Comparison of ENCODE assay signal across 11 cellular contexts in the genomic region with DNA sequence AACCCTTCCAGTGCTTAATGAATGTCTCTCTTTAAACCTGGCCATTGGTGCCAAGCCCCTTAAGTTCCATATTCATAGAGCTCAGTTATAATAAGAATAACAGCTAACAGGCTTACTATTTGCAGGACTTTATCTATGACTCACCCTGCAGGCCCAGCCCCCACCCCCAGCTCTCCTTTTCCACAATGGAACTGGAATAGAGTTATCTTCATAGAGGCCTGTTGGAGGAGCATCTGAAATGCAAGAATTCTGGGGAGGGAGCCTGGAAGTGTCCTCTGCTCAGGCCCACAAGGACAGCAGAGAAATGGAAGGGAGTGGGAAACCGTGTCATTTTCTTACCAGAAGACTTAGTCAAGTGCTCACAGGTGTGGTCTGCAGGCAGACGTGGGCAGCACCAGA. TPM values are rescaled to one million over a fixed set of nuclear protein-coding genes. Genes with fewer than 3 reads are reported as not detected.
A peak's percentile ranks its signal among the peaks of the same experiment; 100 is the strongest.
DNase-seq lines count a peak whose midpoint lies in the region; ATAC-seq and TF ChIP-seq lines count a peak whose summit lies in the region.
"Had no signal": no experiment of that assay in that cellular context is flagged by ENCODE, and none has a peak within 500 bp of the region (broad histone marks: within the 10 kb centered on the region; RNA-seq: fewer than 3 reads in every experiment).

No MANE protein-coding gene starts in this region.

- H3K4me3 Mint-ChIP-seq in T-helper 17 cell: peak overlapping the region; percentile 82
- H3K4me3 Mint-ChIP-seq in activated naive CD4-positive, alpha-beta T cell treated with anti-CD3 and anti-CD28 coated beads, Interleukin-2, amount 10 ng/mL, durations not matched to agents 7 days and 5 days: no peak overlapping the region
- H3K4me3 Mint-ChIP-seq: activated naive CD8-positive, alpha-beta T cell had no signal

- H3K9ac ChIP-seq in skeletal muscle tissue (ENCODE audit: low read depth in 1 of 3, low read length in 3 of 3): no peak overlapping the region

- no peaks in the 10 kb centered on the region for H3K9me3 ChIP-seq in T-helper 17 cell (ENCODE audit: control insufficient read depth, low read length, poor library complexity, severe bottlenecking)
- no peaks in the 10 kb centered on the region for H3K9me3 ChIP-seq in skeletal muscle tissue (ENCODE audit: control insufficient read depth in 3 of 3, low read length in 3 of 3)

- peak overlapping the region; percentile 87 for H3K27ac Mint-ChIP-seq in T-helper 17 cell
- H3K27ac Mint-ChIP-seq in activated naive CD4-positive, alpha-beta T cell treated with anti-CD3 and anti-CD28 coated beads, Interleukin-2, amount 10 ng/mL, durations not matched to agents 7 days and 5 days: no peak overlapping the region
- H3K27ac Mint-ChIP-seq: activated naive CD8-positive, alpha-beta T cell had no signal

- no peaks in the 10 kb centered on the region for H3K9me3 Mint-ChIP-seq in activated naive CD4-positive, alpha-beta T cell treated with anti-CD3 and anti-CD28 coated beads, Interleukin-2, amount 10 ng/mL, durations not matched to agents 7 days and 5 days

- peaks cover 13 to 35% (median 25%) of the 10 kb centered on the region in 3 donors for H3K4me1 ChIP-seq in skeletal muscle tissue (ENCODE audit: control insufficient read depth in 3 of 3, insufficient read depth in 3 of 3, low read length in 3 of 3)

- ATAC-seq in HG02610 (IDR thresholded peaks at IDR 0.05; ENCODE audit: unreplicated experiment) (peak; percentile 13), T-helper 17 cell (no peak), HG03457 (IDR thresholded peaks at IDR 0.05; ENCODE audit: unreplicated experiment) (no peak)

- CTCF ChIA-PET in activated naive CD4-positive, alpha-beta T cell treated with anti-CD3 and anti-CD28 coated beads, Interleukin-2, amount 10 ng/mL, durations not matched to agents 7 days and 5 days (lab: Charles Lee): no interaction called here

- peak overlapping the region; percentile 20 for H3K27ac ChIP-seq in skeletal muscle tissue (ENCODE audit: low read depth, low read length)

- no peak for TF ChIP-seq POLR2A in erythroblast (IDR thresholded peaks at IDR 0.05; ENCODE audit: low read length)

- DNase-seq in T-helper 17 cell (no peak), glomerular visceral epithelial cell (ENCODE audit: extremely low spot score) (peak; percentile 50), NCI-H524 treated with DMSO at 0.1 percent for 48 hours (lab: John Stamatoyannopoulos, UW) (no peak), erythroblast (lab: John Stamatoyannopoulos, UW) (no peak)
- no peak for DNase-seq in activated naive CD4-positive, alpha-beta T cell treated with anti-CD3 and anti-CD28 coated beads, Interleukin-2, amount 10 ng/mL, durations not matched to agents 7 days and 5 days
- DNase-seq: NCI-H345 had no signal

- H3K4me3 ChIP-seq in skeletal muscle tissue (ENCODE audit: low read length in 3 of 3): no peak overlapping the region

- peaks cover 18% of the 10 kb centered on the region for H3K27me3 Mint-ChIP-seq in T-helper 17 cell
- H3K27me3 Mint-ChIP-seq in activated naive CD4-positive, alpha-beta T cell treated with anti-CD3 and anti-CD28 coated beads, Interleukin-2, amount 10 ng/mL, durations not matched to agents 7 days and 5 days: peaks cover 52% of the 10 kb centered on the region
- H3K27me3 Mint-ChIP-seq: activated naive CD8-positive, alpha-beta T cell had no signal

- H3K36me3 ChIP-seq in skeletal muscle tissue (ENCODE audit: control insufficient read depth in 3 of 3, insufficient read depth in 3 of 3, low read length in 3 of 3): no peaks in the 10 kb centered on the region

- peaks cover 0 to 20% (median 6%) of the 10 kb centered on the region in 3 donors for H3K27me3 ChIP-seq in skeletal muscle tissue (ENCODE audit: control insufficient read depth in 3 of 3, insufficient read depth in 3 of 3, low read length in 3 of 3)

- H3K36me3 Mint-ChIP-seq in T-helper 17 cell (ENCODE audit: low read depth): no peaks in the 10 kb centered on the region
- H3K36me3 Mint-ChIP-seq in activated naive CD4-positive, alpha-beta T cell treated with anti-CD3 and anti-CD28 coated beads, Interleukin-2, amount 10 ng/mL, durations not matched to agents 7 days and 5 days: no peaks in the 10 kb centered on the region
- H3K36me3 Mint-ChIP-seq: activated naive CD8-positive, alpha-beta T cell had no signal

- H3K4me1 Mint-ChIP-seq in T-helper 17 cell: peaks cover 23% of the 10 kb centered on the region
- peaks cover 23% of the 10 kb centered on the region for H3K4me1 Mint-ChIP-seq in activated naive CD4-positive, alpha-beta T cell treated with anti-CD3 and anti-CD28 coated beads, Interleukin-2, amount 10 ng/mL, durations not matched to agents 7 days and 5 days

RNA-seq across cellular contexts. Expression of a gene that starts 52.8 kb away (rescaled TPM):
- total RNA-seq in T-helper 17 cell (not detected), skeletal muscle tissue (8.4 TPM)
- total RNA-seq: mononuclear cell had no signal
